ENCODE assay signal across 1 cellular context in genomic region chr13:99979453-99980200, GRCh38.
TF ChIP-seq lines count a peak whose summit lies in the region.

No MANE protein-coding gene starts in this region.

TF ChIP-seq in HEK293, 187 proteins besides CTCF, POLR2A, EP300 and RAD21 (continued from another document):
- no peak for TF ChIP-seq ZNF488 (tag by site-specific recombination; IDR thresholded peaks at IDR 0.05)
- TF ChIP-seq ZNF513 (tag by site-specific recombination; IDR thresholded peaks at IDR 0.05), result no peak
- no peak for TF ChIP-seq ZNF426 (tag by site-specific recombination; IDR thresholded peaks at IDR 0.05)
- TF ChIP-seq ZNF664 (tag by site-specific recombination; IDR thresholded peaks at IDR 0.05), result no peak
- no peak for TF ChIP-seq ZNF354C (tag by site-specific recombination; IDR thresholded peaks at IDR 0.05; ENCODE audit: borderline replicate concordance, low read depth)
- no peak for TF ChIP-seq ZFP37 (tag by site-specific recombination; IDR thresholded peaks at IDR 0.05)
- TF ChIP-seq KLF9 (tag by site-specific recombination; IDR thresholded peaks at IDR 0.05; ENCODE audit: low read depth), result 0 out of 2 replicates have a peak, but pooled peaks have one; percentile 58
- no peak for TF ChIP-seq BCL6B (tag by site-specific recombination; IDR thresholded peaks at IDR 0.05)
- TF ChIP-seq BCL11A (tag by site-specific recombination; IDR thresholded peaks at IDR 0.05; ENCODE audit: low read depth), result no peak
- TF ChIP-seq TRIM28 (IDR thresholded peaks at IDR 0.05; ENCODE audit: borderline replicate concordance, low read length), result no peak
- no peak for TF ChIP-seq ZNF514 (tag by site-specific recombination; IDR thresholded peaks at IDR 0.05)
- TF ChIP-seq AEBP2 (tag by site-specific recombination; IDR thresholded peaks at IDR 0.05; ENCODE audit: borderline replicate concordance), result no peak
- TF ChIP-seq HIC1 (tag by site-specific recombination; IDR thresholded peaks at IDR 0.05), result peak; percentile 76
- no peak for TF ChIP-seq ZNF398 (tag by site-specific recombination; IDR thresholded peaks at IDR 0.05)
- no peak for TF ChIP-seq ZNF48 (tag by site-specific recombination; IDR thresholded peaks at IDR 0.05)
- no peak for TF ChIP-seq ZNF558 (tag by site-specific recombination; IDR thresholded peaks at IDR 0.05)
- TF ChIP-seq ZNF704 (tag by site-specific recombination; IDR thresholded peaks at IDR 0.05), result no peak
- TF ChIP-seq ZNF19 (tag by site-specific recombination; IDR thresholded peaks at IDR 0.05; ENCODE audit: low read depth), result no peak
- TF ChIP-seq ZSCAN16 (tag by site-specific recombination; IDR thresholded peaks at IDR 0.05), result no peak
- no peak for TF ChIP-seq ZNF560 (tag by site-specific recombination; IDR thresholded peaks at IDR 0.05; ENCODE audit: borderline replicate concordance)
- 0 out of 2 replicates have a peak, but pooled peaks have one; percentile 26 for TF ChIP-seq ZFP69B (tag by site-specific recombination; IDR thresholded peaks at IDR 0.05)
- no peak for TF ChIP-seq ZNF610 (tag by site-specific recombination; IDR thresholded peaks at IDR 0.05; ENCODE audit: borderline replicate concordance)
- TF ChIP-seq ZNF433 (tag by site-specific recombination; IDR thresholded peaks at IDR 0.05; ENCODE audit: low read depth), result no peak
